In genomic region chr10:38127812-38128211, GRCh38 we compare ENCODE assay signal across 25 cellular contexts.
"Had no signal": no experiment of that assay in that cellular context is flagged by ENCODE, and none has a peak within 500 bp of the region (broad histone marks: within the 10 kb centered on the region; RNA-seq: fewer than 3 reads in every experiment).

No MANE protein-coding gene starts in this region.

- H3K27me3 Mint-ChIP-seq: naive thymus-derived CD8-positive, alpha-beta T cell; stimulated activated naive B cell treated with anti-CD40 and anti-IgM and Interleukin-4, amounts not matched to agents 10 μg/mL and 1 μg/mL and 100 μg/mL, for 72 hours had no signal

- H3K4me3 Mint-ChIP-seq: naive thymus-derived CD8-positive, alpha-beta T cell; nephron progenitor cell; stimulated activated naive B cell treated with anti-CD40 and anti-IgM and Interleukin-4, amounts not matched to agents 10 μg/mL and 1 μg/mL and 100 μg/mL, for 72 hours had no signal

- H3K27ac Mint-ChIP-seq: naive thymus-derived CD8-positive, alpha-beta T cell; nephron progenitor cell; stimulated activated naive B cell treated with anti-CD40 and anti-IgM and Interleukin-4, amounts not matched to agents 10 μg/mL and 1 μg/mL and 100 μg/mL, for 72 hours had no signal

- H3K4me3 ChIP-seq: coronary artery, esophagus muscularis mucosa, heart right ventricle, lower lobe of right lung, psoas muscle, sigmoid colon, skin epidermis, spleen, stomach, thyroid gland, vagina had no signal

- H3K4me1 Mint-ChIP-seq: nephron progenitor cell; stimulated activated naive B cell treated with anti-CD40 and anti-IgM and Interleukin-4, amounts not matched to agents 10 μg/mL and 1 μg/mL and 100 μg/mL, for 72 hours had no signal

- H3K9me3 ChIP-seq: thyroid gland had no signal

- ATAC-seq: heart right ventricle; left ventricle myocardium superior; lower lobe of right lung; naive thymus-derived CD8-positive, alpha-beta T cell; psoas muscle; right cardiac atrium; stimulated activated naive B cell treated with anti-CD40 and anti-IgM and Interleukin-4, amounts not matched to agents 10 μg/mL and 1 μg/mL and 100 μg/mL, for 72 hours had no signal

- H3K27me3 ChIP-seq: esophagus muscularis mucosa, heart right ventricle, sigmoid colon, spleen, stomach, thyroid gland, vagina had no signal

- H3K27ac ChIP-seq: coronary artery, esophagus muscularis mucosa, heart right ventricle, lower lobe of right lung, psoas muscle, sigmoid colon, skin epidermis, spleen, stomach, thyroid gland, vagina had no signal

- DNase-seq: dermis blood vessel endothelial cell; effector memory CD4-positive, alpha-beta T cell; foreskin melanocyte; glutamatergic neuron; heart right ventricle; hippocampal formation; left ventricle myocardium superior; lower lobe of right lung; naive thymus-derived CD8-positive, alpha-beta T cell; nephron progenitor cell; nucleus accumbens; posterior cingulate gyrus; psoas muscle; right cardiac atrium; sigmoid colon; spleen; stimulated activated CD4-positive, alpha-beta T cell treated with anti-CD3 and anti-CD28 coated beads, Interleukin-2, amount 100 ng/mL, for 48 hours; stimulated activated naive B cell treated with anti-CD40 and anti-IgM and Interleukin-4, amounts not matched to agents 10 μg/mL and 1 μg/mL and 100 μg/mL, for 72 hours; stomach; thyroid gland; trophoblast cell had no signal

- H3K36me3 ChIP-seq: heart right ventricle, lower lobe of right lung, sigmoid colon, spleen, thyroid gland, vagina had no signal

- H3K4me1 ChIP-seq: esophagus muscularis mucosa, heart right ventricle, lower lobe of right lung, psoas muscle, sigmoid colon, spleen, stomach, thyroid gland, vagina had no signal
